23 cellular contexts compared by ENCODE assay signal in the genomic region with DNA sequence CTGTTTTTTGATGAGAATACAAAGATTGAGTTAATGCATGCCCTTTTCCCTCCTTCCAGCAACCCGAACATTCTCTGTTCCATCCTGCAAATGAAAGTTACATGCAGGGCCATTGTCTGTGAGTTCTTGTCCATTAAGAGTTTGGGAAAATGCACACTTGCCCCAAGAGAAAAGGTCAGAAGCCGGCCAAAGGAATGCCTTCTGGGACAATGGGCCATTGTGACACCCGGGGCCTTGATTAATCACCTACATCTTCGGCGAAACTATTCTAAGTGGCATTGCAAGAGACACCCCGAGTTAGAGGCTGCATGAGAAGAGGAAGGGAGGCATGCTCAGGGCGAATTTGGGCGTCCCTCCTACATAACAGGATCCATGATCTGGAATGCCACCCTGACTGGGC.
"Had no signal": no experiment of that assay in that cellular context is flagged by ENCODE, and none has a peak within 500 bp of the region (broad histone marks: within the 10 kb centered on the region; RNA-seq: fewer than 3 reads in every experiment).

No MANE protein-coding gene starts in this region.

- H3K27ac ChIP-seq: colonic mucosa, esophagus muscularis mucosa, left ventricle myocardium inferior, tibial nerve had no signal

- H3K4me1 ChIP-seq: colonic mucosa, esophagus muscularis mucosa, tibial nerve had no signal

- H3K4me1 Mint-ChIP-seq: activated CD4-positive, alpha-beta T cell treated with anti-CD3 and anti-CD28 coated beads for 36 hours had no signal

- H3K27me3 ChIP-seq: body of pancreas, colonic mucosa, esophagus muscularis mucosa, tibial nerve had no signal

- H3K36me3 ChIP-seq: colonic mucosa, esophagus muscularis mucosa, left ventricle myocardium inferior, tibial nerve had no signal

- H3K4me3 ChIP-seq: body of pancreas, colonic mucosa, esophagus muscularis mucosa, left ventricle myocardium inferior, lung, tibial nerve had no signal

- ATAC-seq: activated CD4-positive, alpha-beta T cell treated with anti-CD3 and anti-CD28 coated beads for 36 hours; naive thymus-derived CD4-positive, alpha-beta T cell had no signal

- H3K9me3 Mint-ChIP-seq: naive thymus-derived CD4-positive, alpha-beta T cell had no signal

- H3K27ac Mint-ChIP-seq: activated CD4-positive, alpha-beta T cell treated with anti-CD3 and anti-CD28 coated beads for 36 hours; activated naive CD8-positive, alpha-beta T cell; naive thymus-derived CD4-positive, alpha-beta T cell had no signal

- DNase-seq: activated CD4-positive, alpha-beta T cell treated with anti-CD3 and anti-CD28 coated beads for 36 hours; activated CD4-positive, alpha-beta T cell treated with anti-CD3 and anti-CD28 coated beads, Interleukin-2, amount 50 U/mL, for 48 hours; activated CD4-positive, CD25-positive, alpha-beta regulatory T cell; activated CD8-positive, alpha-beta memory T cell treated with anti-CD3 and anti-CD28 coated beads for 24 hours; activated effector memory CD4-positive, alpha-beta T cell treated with Interleukin-2 at 50 U/mL for 16 hours; activated naive CD4-positive, alpha-beta T cell treated with Interleukin-2 at 50 U/mL for 16 hours; anterior cingulate cortex; cerebellar nuclear complex; colonic mucosa; islet precursor cell; left ventricle myocardium inferior; midbrain; naive thymus-derived CD4-positive, alpha-beta T cell; posterior cingulate gyrus; stimulated activated CD4-positive, alpha-beta T cell treated with anti-CD3 and anti-CD28 coated beads, Interleukin-15, amount 100 ng/mL, for 24 hours; stimulated activated CD4-positive, alpha-beta T cell treated with anti-CD3 and anti-CD28 coated beads, Interleukin-2, amount 100 ng/mL, for 24 hours; stimulated activated naive CD4-positive, alpha-beta T cell; T-helper 1 cell had no signal

- H3K9me3 ChIP-seq: body of pancreas, colonic mucosa, esophagus muscularis mucosa, tibial nerve had no signal

- H3K27me3 Mint-ChIP-seq: activated CD4-positive, alpha-beta T cell treated with anti-CD3 and anti-CD28 coated beads for 36 hours; activated naive CD8-positive, alpha-beta T cell had no signal

- H3K4me3 Mint-ChIP-seq: activated CD4-positive, alpha-beta T cell treated with anti-CD3 and anti-CD28 coated beads for 36 hours; activated naive CD8-positive, alpha-beta T cell; naive thymus-derived CD4-positive, alpha-beta T cell had no signal

- H3K36me3 Mint-ChIP-seq: activated naive CD8-positive, alpha-beta T cell; naive thymus-derived CD4-positive, alpha-beta T cell had no signal
